ENCODE assay signal across 13 cellular contexts in genomic region chr3:24156466-24156865, GRCh38.
DNase-seq lines count a peak whose midpoint lies in the region; ATAC-seq lines count a peak whose summit lies in the region.
"Had no signal": no experiment of that assay in that cellular context is flagged by ENCODE, and none has a peak within 500 bp of the region (broad histone marks: within the 10 kb centered on the region; RNA-seq: fewer than 3 reads in every experiment).

No MANE protein-coding gene starts in this region.

- no peak overlapping the region for H2BK120ac ChIP-seq in mesendoderm (ENCODE audit: low read depth, low read length)

- H3K79me2 ChIP-seq in mesendoderm (ENCODE audit: control insufficient read depth, insufficient read depth, low read length): no peaks in the 10 kb centered on the region

- H4K8ac ChIP-seq in mesendoderm (ENCODE audit: low read depth, low read length): no peak overlapping the region

- H2BK15ac ChIP-seq in mesendoderm (replicated peaks; ENCODE audit: low read depth): no peak overlapping the region

- H3K9ac ChIP-seq in mesendoderm (ENCODE audit: low read length): no peak overlapping the region

- no peaks in the 10 kb centered on the region for H3K36me3 ChIP-seq in mesendoderm (ENCODE audit: control insufficient read depth, insufficient read depth, low read length)

- H4K5ac ChIP-seq in mesendoderm (ENCODE audit: low read length): no peak overlapping the region

- DNase-seq in Daoy (ENCODE audit: low read depth) (peak; percentile 62), LHCN-M2 (ENCODE audit: low read depth) (peak; percentile 87), amniotic stem cell (lab: John Stamatoyannopoulos, UW) (peak; percentile 13), mesendoderm (peak; percentile 76), SHP77 (lab: John Stamatoyannopoulos, UW) (no peak), SIG-M5 treated with dmso at 0.1 percent for 504 hours (lab: John Stamatoyannopoulos, UW; ENCODE audit: unreplicated experiment) (no peak)
- DNase-seq: activated CD8-positive, alpha-beta T cell treated with anti-CD3 and anti-CD28 coated beads, Interleukin-2, amount 10 ng/mL, durations not matched to agents 7 days and 5 days; DMS79 treated with DMSO at 0.1 percent for 48 hours; kidney; NCI-H446 treated with DMSO at 0.1 percent for 48 hours; stimulated activated CD4-positive, alpha-beta T cell treated with anti-CD3 and anti-CD28 coated beads, Interleukin-4, amount 100 ng/mL, for 1 hour had no signal

- no peaks in the 10 kb centered on the region for H3K27me3 ChIP-seq in mesendoderm (ENCODE audit: insufficient read depth, low read length, poor library complexity)

- no peak overlapping the region for H3K4ac ChIP-seq in mesendoderm (ENCODE audit: low read depth, low read length)

- no peak overlapping the region for H2BK5ac ChIP-seq in mesendoderm (ENCODE audit: low read length)

- no peak for ATAC-seq in GM18517 (IDR thresholded peaks at IDR 0.05; ENCODE audit: unreplicated experiment)
- ATAC-seq in HG03135 (IDR thresholded peaks at IDR 0.05; ENCODE audit: unreplicated experiment): no peak
- ATAC-seq: activated CD8-positive, alpha-beta T cell treated with anti-CD3 and anti-CD28 coated beads, Interleukin-2, amount 10 ng/mL, durations not matched to agents 7 days and 5 days had no signal

- no peak overlapping the region for H3K56ac ChIP-seq in mesendoderm (ENCODE audit: low read length)

- H3K23ac ChIP-seq in mesendoderm (ENCODE audit: low read length): no peak overlapping the region

- no peak overlapping the region for H2AK5ac ChIP-seq in mesendoderm (ENCODE audit: low read length)

- no peak overlapping the region for H3K4me2 ChIP-seq in mesendoderm (ENCODE audit: low read length)

- H3K27ac ChIP-seq in mesendoderm (ENCODE audit: low read depth, low read length): no peak overlapping the region

- no CpG with 5 or more reads among the region's 2 CpGs for WGBS in mesendoderm (ENCODE audit: extremely low coverage, insufficient coverage, low lambda C conversion rate)

- H3K4me1 ChIP-seq in mesendoderm (ENCODE audit: control insufficient read depth, low read depth, low read length): no peaks in the 10 kb centered on the region

- H3K4me3 ChIP-seq in mesendoderm (ENCODE audit: low read length): no peak overlapping the region

- no peaks in the 10 kb centered on the region for H3K79me1 ChIP-seq in mesendoderm (ENCODE audit: low read length)

- H3K18ac ChIP-seq in mesendoderm (ENCODE audit: low read length): no peak overlapping the region

Comparison
In these comparisons a context has a peak if more than half of its experiments do, and no peak if none do; other contexts are left out.
1. DNase-seq: peak in Daoy (single experiment), LHCN-M2 (single experiment), amniotic stem cell (single experiment) and mesendoderm (single experiment); none in SHP77 (0 of 2) and SIG-M5 treated with dmso at 0.1 percent for 504 hours (single experiment).